ENCODE assay signal across 9 cellular contexts in genomic region chr14:59464651-59465569, GRCh38. TPM values are rescaled to one million over a fixed set of nuclear protein-coding genes. Genes with fewer than 3 reads are reported as not detected.
DNase-seq lines count a peak whose midpoint lies in the region; ATAC-seq and TF ChIP-seq lines count a peak whose summit lies in the region.
"Had no signal": no experiment of that assay in that cellular context is flagged by ENCODE, and none has a peak within 500 bp of the region (broad histone marks: within the 10 kb centered on the region; RNA-seq: fewer than 3 reads in every experiment).

GPR135 (minus strand) TSS chr14:59465380; CDS start chr14:59465226, 154 bp downstream.

- H3K9me3 Mint-ChIP-seq in activated CD4-positive, alpha-beta T cell treated with anti-CD3 and anti-CD28 coated beads for 36 hours (ENCODE audit: low read depth): no peaks in the 10 kb centered on the region

- H3K27ac ChIP-seq in cingulate gyrus (ENCODE audit: low read depth, low read length): peak within 1 kb of the TSS; percentile 67

- POLR2A ChIA-PET in activated CD4-positive, alpha-beta T cell treated with anti-CD3 and anti-CD28 coated beads for 36 hours (lab: Charles Lee): interaction anchor here (2.8 kb wide), 1 partner anchor 19 kb away, joined by 9 read pairs; the partner anchor contains the start of genes JKAMP and L3HYPDH

- DNase-seq in DMS153 treated with DMSO at 0.1 percent for 48 hours (lab: John Stamatoyannopoulos, UW; ENCODE audit: unreplicated experiment): peak; percentile 19
- peak; percentile 68 for DNase-seq in activated CD4-positive, alpha-beta T cell treated with anti-CD3 and anti-CD28 coated beads for 36 hours
- peak; percentile 90 for DNase-seq in left kidney (ENCODE audit: low read depth, low spot score)
- DNase-seq in stimulated activated CD4-positive, alpha-beta T cell treated with anti-CD3 and anti-CD28 coated beads, Interleukin-1b, Interleukin-23, amount 100 ng/mL, for 4 hours (ENCODE audit: low read depth in 2 of 2): peak; percentile 23 to 46
- DNase-seq in SIG-M5 (lab: John Stamatoyannopoulos, UW): no peak

- intact Hi-C loops in activated CD4-positive, alpha-beta T cell treated with anti-CD3 and anti-CD28 coated beads for 36 hours (cut with DNase I, micrococcal nuclease): loop anchor here (1.0 to 2.0 kb wide), 5 partner anchors 19 to 828 kb away; partner anchors contain the start of genes JKAMP (in 2 of the 2), L3HYPDH (in 2 of the 2), CCDC175 (in 1 of the 2) and DAAM1 (in 1 of the 2)

- CTCF ChIA-PET in activated CD4-positive, alpha-beta T cell treated with anti-CD3 and anti-CD28 coated beads for 36 hours (lab: Charles Lee): interaction anchor here (0.6 to 1.4 kb wide), 8 partner anchors 8 to 768 kb away, joined by 3 to 10 read pairs (median 3); partner anchors contain the start of genes JKAMP and L3HYPDH

- H3K27me3 Mint-ChIP-seq in activated CD4-positive, alpha-beta T cell treated with anti-CD3 and anti-CD28 coated beads for 36 hours: peaks cover 3% of the 10 kb centered on the region

- H3K27ac Mint-ChIP-seq in activated CD4-positive, alpha-beta T cell treated with anti-CD3 and anti-CD28 coated beads for 36 hours: peak within 1 kb of the TSS; percentile 77

- TF ChIP-seq RAD21 in Ishikawa (IDR thresholded peaks at IDR 0.05; ENCODE audit: low read depth): no peak

- peaks cover 12% of the 10 kb centered on the region for H3K36me3 Mint-ChIP-seq in activated CD4-positive, alpha-beta T cell treated with anti-CD3 and anti-CD28 coated beads for 36 hours (ENCODE audit: low read depth)

- peak within 1 kb of the TSS; percentile 73 for H3K4me3 Mint-ChIP-seq in activated CD4-positive, alpha-beta T cell treated with anti-CD3 and anti-CD28 coated beads for 36 hours

- TF ChIP-seq EP300 in Ishikawa (IDR thresholded peaks at IDR 0.05; ENCODE audit: borderline replicate concordance): no peak

- H3K4me1 Mint-ChIP-seq in activated CD4-positive, alpha-beta T cell treated with anti-CD3 and anti-CD28 coated beads for 36 hours: peaks cover 7% of the 10 kb centered on the region

- ATAC-seq in GM21515 (IDR thresholded peaks at IDR 0.05; ENCODE audit: unreplicated experiment): peak; percentile 61
- ATAC-seq in activated CD4-positive, alpha-beta T cell treated with anti-CD3 and anti-CD28 coated beads for 36 hours: peak; percentile 77
- ATAC-seq: Panc1 had no signal

TF ChIP-seq in Ishikawa, 13 proteins besides CTCF, POLR2A, EP300 and RAD21:
- TF ChIP-seq TEAD4 (IDR thresholded peaks at IDR 0.05) (no peak), CEBPB (IDR thresholded peaks at IDR 0.05) (no peak), TAF1 (IDR thresholded peaks at IDR 0.05; ENCODE audit: low read depth) (peak; percentile 3; the same call in 1 of the 2 replicates), MAX (IDR thresholded peaks at IDR 0.05) (peak; percentile 27), CREB1 (IDR thresholded peaks at IDR 0.05; ENCODE audit: low read depth) (no peak), REST (IDR thresholded peaks at IDR 0.05; ENCODE audit: low read depth) (peak; percentile 42; the same call in 1 of the 2 replicates), ZBTB7A (IDR thresholded peaks at IDR 0.05; ENCODE audit: low read depth) (peak; percentile 63; the same call in 1 of the 2 replicates), TCF12 (IDR thresholded peaks at IDR 0.05; ENCODE audit: low read depth) (no peak)

RNA-seq across cellular contexts. Expression of gene GPR135, which starts in this region (rescaled TPM):
- 1 to 10 TPM in 1 of 2 experiments, under 1 TPM in 1; 0.98 to 1.1 TPM for total RNA-seq in activated CD4-positive, alpha-beta T cell treated with anti-CD3 and anti-CD28 coated beads for 36 hours
